ENCODE assay signal across 8 cellular contexts in the genomic region with DNA sequence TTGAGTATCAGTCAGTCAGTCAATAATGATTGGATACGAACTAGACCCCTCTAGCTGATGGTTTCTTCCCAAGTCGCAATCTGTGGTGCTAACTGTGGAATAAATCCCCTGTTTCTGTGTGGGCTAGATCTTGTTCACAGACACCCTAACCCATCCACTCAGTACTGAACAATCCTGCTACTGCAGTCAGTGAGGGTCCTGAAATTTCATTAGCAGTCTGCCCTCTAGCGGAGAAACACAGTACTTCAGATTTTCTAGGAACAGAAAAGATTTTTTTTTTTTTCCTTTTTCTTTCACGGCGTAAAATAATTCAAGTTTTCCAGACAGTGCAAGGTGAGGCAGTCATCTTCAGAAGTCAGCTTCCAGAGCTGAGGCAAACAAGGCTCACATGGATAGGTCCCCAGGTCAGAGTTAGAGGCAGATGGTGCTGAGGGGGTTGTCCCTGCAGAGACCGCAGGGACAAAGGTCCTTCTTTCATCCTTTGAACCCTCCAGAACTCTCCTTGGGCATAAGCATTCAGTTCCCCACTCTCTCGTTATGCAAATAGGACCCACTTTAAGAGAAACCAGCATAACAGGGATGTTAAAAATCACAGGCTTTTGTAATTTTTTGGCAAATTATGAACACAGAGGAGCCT.
A peak's percentile ranks its signal among the peaks of the same experiment; 100 is the strongest.
DNase-seq lines count a peak whose midpoint lies in the region; ATAC-seq, FAIRE-seq and TF ChIP-seq lines count a peak whose summit lies in the region.

No MANE protein-coding gene starts in this region.

- 0 out of 2 replicates have a peak overlapping the region, but pooled peaks have one; percentile 21 for H3K18ac ChIP-seq in H1 (ENCODE audit: extremely low read depth, low read length)

- peaks cover 33% of the 10 kb centered on the region for H3K36me3 Mint-ChIP-seq in CD4-positive, CD25-positive, alpha-beta regulatory T cell

- H3K23ac ChIP-seq in H1 (ENCODE audit: insufficient read length) = no peak overlapping the region

- peak; percentile 70 to 74 for TF ChIP-seq RAD21 in H1 (IDR thresholded peaks at IDR 0.05 in 1 of 2, conservative IDR thresholded peaks at IDR 0.05 in 1 of 2; ENCODE audit: low read depth in 2 of 2, low read length in 2 of 2)

- no peak overlapping the region for H4K5ac ChIP-seq in H1 (ENCODE audit: insufficient read length, low read depth, low read length)

- no peak overlapping the region for H3K14ac ChIP-seq in H1 (ENCODE audit: insufficient read length)

- peak overlapping the region; percentile 72 for H2AFZ ChIP-seq in H1 (ENCODE audit: low read length)

- peak; percentile 62 for TF ChIP-seq CTCF in GM13977 (IDR thresholded peaks at IDR 0.05; ENCODE audit: extremely low read depth, insufficient read depth, missing control alignments)
- peak in 2 of 3 experiments; percentile 69 to 70; a peak in 3 of 4 replicates for TF ChIP-seq CTCF in H1 (IDR thresholded peaks at IDR 0.05; ENCODE audit: control extremely low read depth in 1 of 3, insufficient read depth in 1 of 3, low read depth in 1 of 3, low read length in 3 of 3)
- peak; percentile 70 for TF ChIP-seq CTCF in mucosa of descending colon (IDR thresholded peaks at IDR 0.05)

- no peak overlapping the region for H2BK5ac ChIP-seq in H1 (ENCODE audit: low read depth, low read length)

- no peaks in the 10 kb centered on the region for H4K20me1 ChIP-seq in H1 (replicated peaks in 1 of 2; ENCODE audit: control insufficient read depth in 1 of 2, insufficient read depth in 2 of 2, low read length in 2 of 2)

- no peaks in the 10 kb centered on the region for H3K79me2 ChIP-seq in H1 (ENCODE audit: control insufficient read depth in 1 of 2, insufficient read depth in 2 of 2, low read length in 2 of 2)

- H2BK20ac ChIP-seq in H1 (ENCODE audit: low read length) = no peak overlapping the region; the same call in 1 of the 2 replicates

- 43% methylated on average over 7 of the region's 7 CpGs; no CpG with 5 or more reads in 1 of the 2 experiments for WGBS in H1 (ENCODE audit: extremely low coverage in 1 of 2, insufficient coverage in 1 of 2, insufficient read length in 1 of 2, insufficient replicate concordance in 2 of 2, low coverage in 1 of 2, low lambda C conversion rate in 2 of 2, missing lambda C conversion rate in 1 of 2), 2 experiments

- H2BK120ac ChIP-seq in H1 (replicated peaks; ENCODE audit: low read depth, low read length) = no peak overlapping the region

- no peak overlapping the region for H4K91ac ChIP-seq in H1 (replicated peaks; ENCODE audit: insufficient read length, low read length)

- H3K9me3 ChIP-seq in CD4-positive, CD25-positive, alpha-beta regulatory T cell (ENCODE audit: control insufficient read depth in 2 of 2, low read length in 2 of 2) = no peaks in the 10 kb centered on the region
- H3K9me3 ChIP-seq in H1 (ENCODE audit: insufficient read depth in 2 of 2, low read depth in 1 of 2, low read length in 1 of 2) (no peaks in the 10 kb centered on the region), mucosa of descending colon (no peaks in the 10 kb centered on the region)

- peak in 2 of 3 donors; percentile 28 to 41 for DNase-seq in CD4-positive, CD25-positive, alpha-beta regulatory T cell
- peak; percentile 46 for DNase-seq in GM13977 (ENCODE audit: low spot score)
- peak; percentile 62 for DNase-seq in OCI-M1 (lab: John Stamatoyannopoulos, UW)
- DNase-seq in H1 (ENCODE audit: low read depth in 1 of 2, low spot score in 2 of 2) = no peak
- DNase-seq in mucosa of descending colon = peak in 1 of 3 donors; percentile 60
- no peak for DNase-seq in activated CD4-positive, alpha-beta T cell treated with anti-CD3 and anti-CD28 coated beads, Interleukin-2, amount 50 U/mL, for 48 hours

- no peak overlapping the region for H3K4me3 Mint-ChIP-seq in CD4-positive, CD25-positive, alpha-beta regulatory T cell

- in situ Hi-C loops in GM13977 (cut with MboI; ENCODE audit: low pct_unique_long_range_greater_than_20kb, low sequenced_read_pairs, unreplicated experiment) = no loop called here

- no peaks in the 10 kb centered on the region for H3K79me1 ChIP-seq in H1 (ENCODE audit: low read depth, low read length)

- peak overlapping the region in 1 of 3 donors; percentile 15 for H3K27ac Mint-ChIP-seq in CD4-positive, CD25-positive, alpha-beta regulatory T cell

- no peaks in the 10 kb centered on the region for H3K27me3 Mint-ChIP-seq in CD4-positive, CD25-positive, alpha-beta regulatory T cell

- H3K27ac ChIP-seq in CD4-positive, CD25-positive, alpha-beta regulatory T cell (ENCODE audit: insufficient read depth, low read length, poor library complexity, severe bottlenecking) = no peak overlapping the region
- no peak overlapping the region for H3K27ac ChIP-seq in H1 (ENCODE audit: low read depth, low read length)

- no peak for ATAC-seq in CD4-positive, CD25-positive, alpha-beta regulatory T cell (ENCODE audit: low read depth in 2 of 2)
- no peak for ATAC-seq in mucosa of descending colon
- ATAC-seq in GM18505 (IDR thresholded peaks at IDR 0.05; ENCODE audit: unreplicated experiment) = no peak
- no peak for ATAC-seq in GM21447 (IDR thresholded peaks at IDR 0.05; ENCODE audit: unreplicated experiment)

- peaks cover 4 to 15% (median 7%) of the 10 kb centered on the region in 4 donors for H3K4me1 Mint-ChIP-seq in CD4-positive, CD25-positive, alpha-beta regulatory T cell

- TF ChIP-seq POLR2A in H1 (IDR thresholded peaks at IDR 0.05; ENCODE audit: control extremely low read depth in 1 of 2, low read depth in 2 of 2, low read length in 2 of 2) (no peak), GM18505 (IDR thresholded peaks at IDR 0.05; ENCODE audit: borderline replicate concordance, extremely low read depth, insufficient read depth, insufficient read length) (no peak)

- H3K56ac ChIP-seq in H1 (replicated peaks; ENCODE audit: insufficient read length, low read depth, low read length) = no peak overlapping the region

- H3K9ac ChIP-seq in H1 (replicated peaks in 1 of 4; ENCODE audit: extremely low read depth in 1 of 4, low read depth in 3 of 4, low read length in 3 of 4) = no peak overlapping the region

- no peak overlapping the region for H3K4ac ChIP-seq in H1 (replicated peaks; ENCODE audit: insufficient read length, low read depth, low read length)

- H4K8ac ChIP-seq in H1 (ENCODE audit: extremely low read depth, insufficient read depth, low read length) = no peak overlapping the region

- no peaks in the 10 kb centered on the region for H3K23me2 ChIP-seq in H1 (ENCODE audit: low read depth, low read length)

- H2AK5ac ChIP-seq in H1 (ENCODE audit: low read depth, low read length) = no peak overlapping the region

- POLR2A ChIA-PET in H1 (lab: Charles Lee; ENCODE audit: partially characterized antibody) = no interaction called here

- H3K4me1 ChIP-seq in CD4-positive, CD25-positive, alpha-beta regulatory T cell (ENCODE audit: control insufficient read depth, insufficient read depth, low read length, poor library complexity, severe bottlenecking) = no peaks in the 10 kb centered on the region
- H3K4me1 ChIP-seq in H1 (replicated peaks in 1 of 4; ENCODE audit: control insufficient read depth in 3 of 4, insufficient read depth in 4 of 4, low read length in 3 of 4) = peaks cover 0 to 8% (median 5%) of the 10 kb centered on the region in 4 experiments; a peak in 5 of 7 replicates
- no peaks in the 10 kb centered on the region for H3K4me1 ChIP-seq in mucosa of descending colon (ENCODE audit: low read depth)

- H3K9me3 Mint-ChIP-seq in CD4-positive, CD25-positive, alpha-beta regulatory T cell = peaks cover 0 to 3% (median 0%) of the 10 kb centered on the region in 7 donors

- no peak overlapping the region for H3K4me3 ChIP-seq in CD4-positive, CD25-positive, alpha-beta regulatory T cell (ENCODE audit: low read depth, low read length)
- no peak overlapping the region for H3K4me3 ChIP-seq in H1 (ENCODE audit: extremely low read depth in 1 of 4, insufficient read depth in 2 of 4, low read depth in 3 of 4, low read length in 4 of 4)
- no peak overlapping the region for H3K4me3 ChIP-seq in mucosa of descending colon

- peak overlapping the region in 1 of 2 experiments; percentile 41; a peak in 2 of 4 replicates for H3K4me2 ChIP-seq in H1 (ENCODE audit: insufficient read depth in 1 of 2, low read depth in 2 of 2, low read length in 2 of 2)

- no peaks in the 10 kb centered on the region for H3K36me3 ChIP-seq in CD4-positive, CD25-positive, alpha-beta regulatory T cell (ENCODE audit: control insufficient read depth, insufficient read depth, low read length)
- H3K36me3 ChIP-seq in H1 (ENCODE audit: control insufficient read depth in 2 of 4, insufficient read depth in 4 of 4, low read length in 3 of 4) (no peaks in the 10 kb centered on the region), mucosa of descending colon (ENCODE audit: low read depth) (no peaks in the 10 kb centered on the region)

- intact Hi-C loops in mucosa of descending colon (cut with DNase I, micrococcal nuclease) = no loop called here

- H3K27me3 ChIP-seq in CD4-positive, CD25-positive, alpha-beta regulatory T cell (ENCODE audit: control insufficient read depth, insufficient read depth, low read length) = no peaks in the 10 kb centered on the region
- no peaks in the 10 kb centered on the region for H3K27me3 ChIP-seq in H1 (replicated peaks in 1 of 4; ENCODE audit: control insufficient read depth in 3 of 4, extremely low read depth in 1 of 4, insufficient read depth in 3 of 4, low read length in 3 of 4)

- 0 out of 2 replicates have a peak overlapping the region, but pooled peaks have one; percentile 6 for H2BK15ac ChIP-seq in H1 (ENCODE audit: low read length)

- CTCF ChIA-PET in H1 (lab: Charles Lee; ENCODE audit: partially characterized antibody) = interaction anchor here (0.6 to 4.4 kb wide), 23 partner anchors 8 to 1123 kb away, joined by 3 to 38 read pairs (median 4); no protein-coding TSS in a partner anchor

- TF ChIP-seq EP300 in H1 (IDR thresholded peaks at IDR 0.05; ENCODE audit: borderline replicate concordance in 1 of 2, low read depth in 2 of 2, low read length in 2 of 2) = no peak

- no peak overlapping the region for H2BK12ac ChIP-seq in H1 (ENCODE audit: low read depth, low read length)

- no peak for FAIRE-seq in H1 (lab: Jason Lieb, UNC)

TF ChIP-seq in H1, 55 proteins besides CTCF, POLR2A, EP300 and RAD21 (continues in another document):
- TF ChIP-seq KDM4A (IDR thresholded peaks at IDR 0.05; ENCODE audit: low read depth, low read length, severe bottlenecking) = no peak
- no peak for TF ChIP-seq EGR1 (IDR thresholded peaks at IDR 0.05; ENCODE audit: borderline replicate concordance, low read depth, low read length)
- TF ChIP-seq MAX (IDR thresholded peaks at IDR 0.05) = no peak
- TF ChIP-seq BACH1 (IDR thresholded peaks at IDR 0.05; ENCODE audit: low read length) = no peak
- TF ChIP-seq BCL11A (IDR thresholded peaks at IDR 0.05; ENCODE audit: low read depth in 2 of 2, low read length in 2 of 2) = no peak
- no peak for TF ChIP-seq RXRA (IDR thresholded peaks at IDR 0.05; ENCODE audit: insufficient read depth, low read depth, low read length)
- TF ChIP-seq GTF2F1 (IDR thresholded peaks at IDR 0.05; ENCODE audit: borderline replicate concordance, low read depth, low read length) = no peak

Comparison
In these comparisons a context has a peak if more than half of its experiments do, and no peak if none do; other contexts are left out.
1. DNase-seq: peak in CD4-positive, CD25-positive, alpha-beta regulatory T cell (2 of 3), GM13977 (single experiment) and OCI-M1 (single experiment); none in H1 (0 of 2) and activated CD4-positive, alpha-beta T cell treated with anti-CD3 and anti-CD28 coated beads, Interleukin-2, amount 50 U/mL, for 48 hours (0 of 2).
2. Peak in every context shown above with its lines, with median percentiles within 50 percentile points of each other: CTCF ChIP-seq.